In genomic region chr1:52867060-52867845, GRCh38 we compare ENCODE assay signal across 13 cellular contexts. TPM values are rescaled to one million over a fixed set of nuclear protein-coding genes. Genes with fewer than 3 reads are reported as not detected.
DNase-seq lines count a peak whose midpoint lies in the region; ATAC-seq and TF ChIP-seq lines count a peak whose summit lies in the region.
"Had no signal": no experiment of that assay in that cellular context is flagged by ENCODE, and none has a peak within 500 bp of the region (broad histone marks: within the 10 kb centered on the region; RNA-seq: fewer than 3 reads in every experiment).

No MANE protein-coding gene starts in this region.

- H3K79me1 ChIP-seq in trophoblast cell (ENCODE audit: low read length), result no peaks in the 10 kb centered on the region

- H3K4me2 ChIP-seq in trophoblast cell (ENCODE audit: low read length), result no peak overlapping the region

- H4K8ac ChIP-seq in trophoblast cell (ENCODE audit: low read depth, low read length), result no peak overlapping the region

- in situ Hi-C loops in T47D (cut with HindIII; ENCODE audit: low pct_unique_long_range_greater_than_20kb, low sequenced_read_pairs), result no loop called here

- H3K36me3 ChIP-seq in trophoblast cell (ENCODE audit: control insufficient read depth in 1 of 2, insufficient read depth in 2 of 2, low read length in 2 of 2), result no peaks in the 10 kb centered on the region
- H3K36me3 ChIP-seq: thoracic aorta had no signal

- intact Hi-C loops in MCF 10A (cut with micrococcal nuclease), result no loop called here

- ATAC-seq in HG02678 (IDR thresholded peaks at IDR 0.05; ENCODE audit: unreplicated experiment), result peak; percentile 86

- H3K9ac ChIP-seq in trophoblast cell (ENCODE audit: low read length), result no peak overlapping the region

- H3K36me3 Mint-ChIP-seq in MCF 10A (ENCODE audit: insufficient read depth, unreplicated experiment) (no peaks in the 10 kb centered on the region), type B pancreatic cell (no peaks in the 10 kb centered on the region)
- H3K36me3 Mint-ChIP-seq: activated naive CD4-positive, alpha-beta T cell treated with anti-CD3 and anti-CD28 coated beads, Interleukin-2, amount 50 U/mL, for 24 hours had no signal

- no peaks in the 10 kb centered on the region for H3K27me3 ChIP-seq in trophoblast cell (ENCODE audit: insufficient read depth, low read length)

- H3K27ac ChIP-seq in trophoblast cell (ENCODE audit: low read depth, low read length), result no peak overlapping the region
- H3K27ac ChIP-seq: thoracic aorta had no signal

- no peaks in the 10 kb centered on the region for H3K4me1 ChIP-seq in trophoblast cell (ENCODE audit: control insufficient read depth in 1 of 2, insufficient read depth in 2 of 2, low read length in 2 of 2)

- TF ChIP-seq CTCF in MCF 10A (IDR thresholded peaks at IDR 0.05; ENCODE audit: unreplicated experiment), result no peak
- no peak for TF ChIP-seq CTCF in type B pancreatic cell (conservative IDR thresholded peaks at IDR 0.05)

- H2BK120ac ChIP-seq in trophoblast cell (ENCODE audit: insufficient read depth, low read length, poor library complexity), result no peak overlapping the region

- H3K4me3 ChIP-seq in trophoblast cell (ENCODE audit: low read depth, low read length), result no peak overlapping the region
- H3K4me3 ChIP-seq: lung, thoracic aorta had no signal

- CTCF ChIA-PET in MCF 10A (lab: Yijun Ruan, JAX), result no interaction called here

- no peak overlapping the region for H3K14ac ChIP-seq in trophoblast cell (ENCODE audit: low read length)

- BruUV-seq in MCF 10A (replicated peaks; lab: Mats Ljungman, UMichigan), result no TSS peak

- H3K79me2 ChIP-seq in trophoblast cell (ENCODE audit: control insufficient read depth, insufficient read depth, low read length, poor library complexity), result no peaks in the 10 kb centered on the region

- H3K4ac ChIP-seq in trophoblast cell (ENCODE audit: low read depth, low read length), result no peak overlapping the region

- H2AK5ac ChIP-seq in trophoblast cell (ENCODE audit: low read length), result no peak overlapping the region

- POLR2A ChIA-PET in MCF 10A (lab: Yijun Ruan, JAX), result no interaction called here

- no peak overlapping the region for H2BK12ac ChIP-seq in trophoblast cell (ENCODE audit: low read length)

- no peak overlapping the region for H2BK5ac ChIP-seq in trophoblast cell (ENCODE audit: low read depth, low read length, poor library complexity)

- WGBS in trophoblast cell (ENCODE audit: extremely low coverage, insufficient coverage, insufficient read length), result no CpG with 5 or more reads among the region's 2 CpGs

- H3K18ac ChIP-seq in trophoblast cell (ENCODE audit: low read length), result no peak overlapping the region

- H3K27ac Mint-ChIP-seq in MCF 10A (ENCODE audit: low read depth, unreplicated experiment) (no peak overlapping the region), type B pancreatic cell (peak overlapping the region; percentile 0)
- H3K27ac Mint-ChIP-seq: activated naive CD4-positive, alpha-beta T cell treated with anti-CD3 and anti-CD28 coated beads, Interleukin-2, amount 50 U/mL, for 24 hours; T-helper 1 cell treated with Interleukin-12 subunit alpha and Interleukin-12 subunit beta and Interleukin-4 antibody, amounts not matched to agents 30 μg/mL and 1 μg/mL, for 36 hours had no signal

- no peak overlapping the region for H3K23ac ChIP-seq in trophoblast cell (ENCODE audit: low read length)

- no peak overlapping the region for H2AFZ ChIP-seq in trophoblast cell (ENCODE audit: insufficient read depth, low read length, poor library complexity)

- peak; percentile 43 to 95 for DNase-seq in T47D (ENCODE audit: low read depth in 1 of 2, low spot score in 1 of 2)
- DNase-seq in MCF 10A (ENCODE audit: unreplicated experiment), result no peak
- peak; percentile 4 for DNase-seq in HT-29 (ENCODE audit: low spot score)
- DNase-seq in type B pancreatic cell (ENCODE audit: extremely low spot score, unreplicated experiment), result no peak
- no peak for DNase-seq in stimulated activated CD8-positive, alpha-beta memory T cell treated with anti-CD3 and anti-CD28 coated beads, Interleukin-4, amount 100 ng/mL, for 48 hours
- DNase-seq in trophoblast cell, result no peak
- DNase-seq in effector CD8-positive, alpha-beta T cell (lab: John Stamatoyannopoulos, UW), result no peak
- DNase-seq: NCI-H1930 had no signal

- no peaks in the 10 kb centered on the region for H3K9me3 ChIP-seq in trophoblast cell (ENCODE audit: insufficient read depth, low read depth, low read length)
- H3K9me3 ChIP-seq: thoracic aorta had no signal

- H4K91ac ChIP-seq in trophoblast cell (ENCODE audit: low read depth, low read length), result no peak overlapping the region

- H3K4me1 Mint-ChIP-seq in MCF 10A (ENCODE audit: insufficient read depth, unreplicated experiment) (no peaks in the 10 kb centered on the region), type B pancreatic cell (ENCODE audit: unreplicated experiment) (peaks cover 5% of the 10 kb centered on the region)
- H3K4me1 Mint-ChIP-seq: activated naive CD4-positive, alpha-beta T cell treated with anti-CD3 and anti-CD28 coated beads, Interleukin-2, amount 50 U/mL, for 24 hours had no signal

- no peak overlapping the region for H4K12ac ChIP-seq in trophoblast cell (ENCODE audit: low read depth, low read length)

- H3K27me3 Mint-ChIP-seq in MCF 10A (ENCODE audit: insufficient read depth, unreplicated experiment) (no peaks in the 10 kb centered on the region), type B pancreatic cell (no peaks in the 10 kb centered on the region)

- H3K4me3 Mint-ChIP-seq in MCF 10A (ENCODE audit: unreplicated experiment) (no peak overlapping the region), type B pancreatic cell (no peak overlapping the region)
- H3K4me3 Mint-ChIP-seq: activated naive CD4-positive, alpha-beta T cell treated with anti-CD3 and anti-CD28 coated beads, Interleukin-2, amount 50 U/mL, for 24 hours; T-helper 1 cell treated with Interleukin-12 subunit alpha and Interleukin-12 subunit beta and Interleukin-4 antibody, amounts not matched to agents 30 μg/mL and 1 μg/mL, for 36 hours had no signal

- H3K9me3 Mint-ChIP-seq in MCF 10A (ENCODE audit: unreplicated experiment) (no peaks in the 10 kb centered on the region), type B pancreatic cell (no peaks in the 10 kb centered on the region)
- H3K9me3 Mint-ChIP-seq: activated naive CD4-positive, alpha-beta T cell treated with anti-CD3 and anti-CD28 coated beads, Interleukin-2, amount 50 U/mL, for 24 hours; T-helper 1 cell treated with Interleukin-12 subunit alpha and Interleukin-12 subunit beta and Interleukin-4 antibody, amounts not matched to agents 30 μg/mL and 1 μg/mL, for 36 hours had no signal

RNA-seq across cellular contexts. Expression of gene ZYG11A, which starts 24.7 kb away (rescaled TPM):
- total RNA-seq in MCF 10A (2022) (not detected in 2 replicates), type B pancreatic cell (ENCODE audit: low replicate concordance) (0.31 and 0.64 TPM in 2 replicates)
- total RNA-seq in HT-29 (2014; rRNA removed; shearing (Covaris generic)), result not detected in 2 replicates
- 0.19 and 0.21 TPM in 2 replicates for polyA plus RNA-seq in trophoblast cell (2013)
- total RNA-seq: thoracic aorta had no signal

RNA-seq across cellular contexts. Expression of gene ECHDC2, which starts 54.3 kb away (rescaled TPM):
- total RNA-seq in MCF 10A (2022) (106 and 129 TPM in 2 replicates), type B pancreatic cell (ENCODE audit: low replicate concordance) (46.2 and 89.5 TPM in 2 replicates)
- total RNA-seq in HT-29 (2014; rRNA removed; shearing (Covaris generic)), result 46.5 and 47.6 TPM in 2 replicates
- 25.0 and 26.7 TPM in 2 replicates for polyA plus RNA-seq in trophoblast cell (2013)

RNA-seq across cellular contexts. Expression of gene SCP2, which starts 59.8 kb away (rescaled TPM):
- total RNA-seq in MCF 10A (2022) (53.8 and 61.3 TPM in 2 replicates), type B pancreatic cell (ENCODE audit: low replicate concordance) (108 and 121 TPM in 2 replicates)
- total RNA-seq in HT-29 (2014; rRNA removed; shearing (Covaris generic)), result 48.1 and 48.7 TPM in 2 replicates
- polyA plus RNA-seq in trophoblast cell (2013), result 40.0 and 40.1 TPM in 2 replicates

Comparison
In these comparisons a context has a peak if more than half of its experiments do, and no peak if none do; other contexts are left out.
1. DNase-seq: peak in T47D (2 of 2) and HT-29 (single experiment); none in MCF 10A (single experiment), type B pancreatic cell (single experiment), stimulated activated CD8-positive, alpha-beta memory T cell treated with anti-CD3 and anti-CD28 coated beads, Interleukin-4, amount 100 ng/mL, for 48 hours (single experiment), trophoblast cell (0 of 2) and effector CD8-positive, alpha-beta T cell (single experiment).